Comparison of ENCODE assay signal across 6 cellular contexts in the genomic region with DNA sequence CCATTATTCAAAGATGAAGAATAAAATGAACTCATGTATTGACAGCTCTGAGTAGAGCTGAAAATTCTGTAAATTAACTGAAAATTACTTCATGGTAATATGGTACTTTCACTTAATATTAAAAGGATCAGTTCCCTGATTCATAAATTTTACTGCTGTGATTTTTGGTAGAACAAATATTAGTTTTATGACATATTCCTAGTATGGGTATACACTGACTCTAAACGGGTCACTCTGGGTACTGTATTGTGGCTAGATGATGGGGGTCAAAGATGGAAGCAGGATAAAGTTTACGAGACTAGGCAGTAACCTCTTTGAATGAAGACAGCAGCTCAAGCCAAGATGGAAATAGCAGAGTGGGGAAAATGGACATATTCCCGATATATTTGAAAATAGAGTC.
"Had no signal": no experiment of that assay in that cellular context is flagged by ENCODE, and none has a peak within 500 bp of the region (broad histone marks: within the 10 kb centered on the region; RNA-seq: fewer than 3 reads in every experiment).

No MANE protein-coding gene starts in this region.

- ATAC-seq: HepG2, K562 had no signal

- H3K27ac Mint-ChIP-seq: IgD-negative memory B cell had no signal

- H3K4me3 ChIP-seq: K562 had no signal

- H3K27ac ChIP-seq: HL-60 had no signal

- H3K36me3 Mint-ChIP-seq: IgD-negative memory B cell had no signal

- DNase-seq: IMR-90, KBM-7 had no signal

- H3K4me1 Mint-ChIP-seq: IgD-negative memory B cell had no signal
